24 cellular contexts compared by ENCODE assay signal in genomic region chr16:86597126-86597879, GRCh38. TPM values are rescaled to one million over a fixed set of nuclear protein-coding genes. Genes with fewer than 3 reads are reported as not detected.
"Had no signal": no experiment of that assay in that cellular context is flagged by ENCODE, and none has a peak within 500 bp of the region (broad histone marks: within the 10 kb centered on the region; RNA-seq: fewer than 3 reads in every experiment).

No MANE protein-coding gene starts in this region.

- H3K4me1 Mint-ChIP-seq: central memory CD8-positive, alpha-beta T cell had no signal

- DNase-seq: activated CD4-positive, alpha-beta T cell treated with anti-CD3 and anti-CD28 coated beads for 4 hours; activated CD8-positive, alpha-beta memory T cell treated with anti-CD3 and anti-CD28 coated beads, Interleukin-2, amount 50 U/mL, for 4 hours; activated CD8-positive, alpha-beta T cell treated with anti-CD3 and anti-CD28 coated beads for 36 hours; activated gamma-delta T cell treated with Interleukin-2 at 50 U/mL for 16 hours; activated T-cell treated with anti-CD3 and anti-CD28 coated beads, Interleukin-2, amount 50 U/mL, for 72 hours; KG1; NCI-H1092; NCI-H1417; NCI-H1930; NCI-H2171; NCI-H226; NCI-H510A; NCI-H526 treated with DMSO at 0.1 percent for 48 hours; Peyer's patch; Right ventricle myocardium superior had no signal

- H3K36me3 ChIP-seq: Peyer's patch, SJCRH30 had no signal

- H3K4me3 ChIP-seq: Peyer's patch, SJCRH30 had no signal

- H3K27me3 ChIP-seq: SJCRH30 had no signal

- H3K27ac Mint-ChIP-seq: activated CD8-positive, alpha-beta T cell treated with anti-CD3 and anti-CD28 coated beads for 36 hours; activated naive CD4-positive, alpha-beta T cell treated with anti-CD3 and anti-CD28 coated beads, Interleukin-2, amount 50 U/mL, for 24 hours; activated T-cell treated with anti-CD3 and anti-CD28 coated beads, Interleukin-2, amount 50 U/mL, for 72 hours; activated T-helper 2 cell treated with anti-CD3 and anti-CD28 coated beads, Interferon-gamma antibody, Interleukin-2, Interleukin-4, amounts not matched to agents 10 μg/mL and 5 μg/mL and 100 μg/mL, durations not matched to agents 14 hours and 24 hours and 36 hours; brain; T-helper 1 cell treated with Interleukin-12 subunit alpha and Interleukin-12 subunit beta and Interleukin-4 antibody, amounts not matched to agents 30 μg/mL and 1 μg/mL, for 36 hours had no signal

- FAIRE-seq: astrocyte had no signal

- H3K36me3 Mint-ChIP-seq: activated naive CD4-positive, alpha-beta T cell treated with anti-CD3 and anti-CD28 coated beads, Interleukin-2, amount 50 U/mL, for 24 hours; brain had no signal

- H3K9me3 Mint-ChIP-seq: activated CD8-positive, alpha-beta T cell treated with anti-CD3 and anti-CD28 coated beads for 36 hours; activated naive CD4-positive, alpha-beta T cell treated with anti-CD3 and anti-CD28 coated beads, Interleukin-2, amount 50 U/mL, for 24 hours; activated T-cell treated with anti-CD3 and anti-CD28 coated beads, Interleukin-2, amount 50 U/mL, for 72 hours; activated T-helper 2 cell treated with anti-CD3 and anti-CD28 coated beads, Interferon-gamma antibody, Interleukin-2, Interleukin-4, amounts not matched to agents 10 μg/mL and 5 μg/mL and 100 μg/mL, durations not matched to agents 14 hours and 24 hours and 36 hours; central memory CD8-positive, alpha-beta T cell; T-helper 1 cell treated with Interleukin-12 subunit alpha and Interleukin-12 subunit beta and Interleukin-4 antibody, amounts not matched to agents 30 μg/mL and 1 μg/mL, for 36 hours had no signal

- H3K4me3 Mint-ChIP-seq: activated CD8-positive, alpha-beta T cell treated with anti-CD3 and anti-CD28 coated beads for 36 hours; activated naive CD4-positive, alpha-beta T cell treated with anti-CD3 and anti-CD28 coated beads, Interleukin-2, amount 50 U/mL, for 24 hours; activated T-cell treated with anti-CD3 and anti-CD28 coated beads, Interleukin-2, amount 50 U/mL, for 72 hours; brain; central memory CD8-positive, alpha-beta T cell; T-helper 1 cell treated with Interleukin-12 subunit alpha and Interleukin-12 subunit beta and Interleukin-4 antibody, amounts not matched to agents 30 μg/mL and 1 μg/mL, for 36 hours had no signal

- ATAC-seq: activated CD4-positive, CD25-positive, alpha-beta regulatory T cell treated with anti-CD3 and anti-CD28 coated beads, Interleukin-2, amount 50 U/mL, for 24 hours; activated CD8-positive, alpha-beta T cell treated with anti-CD3 and anti-CD28 coated beads for 36 hours; activated T-cell treated with anti-CD3 and anti-CD28 coated beads, Interleukin-2, amount 50 U/mL, for 72 hours had no signal

- H3K9me3 ChIP-seq: Peyer's patch, SJCRH30 had no signal

- H3K27ac ChIP-seq: Peyer's patch, RWPE1, SJCRH30 had no signal

- H3K4me1 ChIP-seq: Peyer's patch, SJCRH30 had no signal

RNA-seq across cellular contexts. Expression of gene FOXL1, which starts 19.0 kb away (rescaled TPM):
- total RNA-seq: activated CD8-positive, alpha-beta T cell treated with anti-CD3 and anti-CD28 coated beads for 36 hours had no signal

RNA-seq across cellular contexts. Expression of gene FOXC2, which starts 30.7 kb away (rescaled TPM):
- total RNA-seq: activated CD8-positive, alpha-beta T cell treated with anti-CD3 and anti-CD28 coated beads for 36 hours; activated T-cell treated with anti-CD3 and anti-CD28 coated beads, Interleukin-2, amount 50 U/mL, for 72 hours had no signal
